In the genomic region with DNA sequence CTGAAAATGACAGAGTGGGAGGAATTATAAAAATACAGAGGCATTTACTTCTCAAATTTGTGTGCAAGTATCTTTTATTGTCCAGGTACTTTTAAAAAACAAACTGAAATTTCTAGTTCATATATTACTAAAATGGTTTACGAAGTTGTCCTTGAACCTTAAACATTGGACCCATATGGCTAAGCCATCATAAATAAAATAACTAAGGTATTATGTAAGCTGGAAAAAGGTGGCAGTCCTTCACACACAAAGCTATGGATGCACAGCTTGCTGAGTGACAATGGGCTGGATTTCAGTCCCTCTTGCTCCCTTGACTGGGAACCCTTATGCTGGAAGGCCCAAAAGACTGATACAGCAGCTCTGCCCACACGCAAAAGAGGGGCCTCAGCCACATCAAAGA, we compare ENCODE assay signal across 24 cellular contexts.
DNase-seq lines count a peak whose midpoint lies in the region; ATAC-seq and TF ChIP-seq lines count a peak whose summit lies in the region.
"Had no signal": no experiment of that assay in that cellular context is flagged by ENCODE, and none has a peak within 500 bp of the region (broad histone marks: within the 10 kb centered on the region; RNA-seq: fewer than 3 reads in every experiment).

No MANE protein-coding gene starts in this region.

- H3K4me3 ChIP-seq in skeletal muscle tissue (ENCODE audit: low read length in 3 of 3): no peak overlapping the region
- H3K4me3 ChIP-seq in uterus: no peak overlapping the region
- H3K4me3 ChIP-seq: A549; BLaER1 treated with 17β-estradiol and CSF1 and Interleukin-3, amounts not matched to agents 10 nM and 100 nM; GM12878 had no signal

- H3K4me1 ChIP-seq in skeletal muscle tissue (ENCODE audit: control insufficient read depth in 3 of 3, insufficient read depth in 3 of 3, low read length in 3 of 3) (peaks cover 24 to 42% (median 32%) of the 10 kb centered on the region in 3 donors), uterus (no peaks in the 10 kb centered on the region)
- H3K4me1 ChIP-seq: BLaER1 treated with 17β-estradiol and CSF1 and Interleukin-3, amounts not matched to agents 10 nM and 100 nM had no signal

- ATAC-seq in left colon (peak; percentile 53), HG03139 (IDR thresholded peaks at IDR 0.05; ENCODE audit: unreplicated experiment) (no peak), GM19455 (IDR thresholded peaks at IDR 0.05; ENCODE audit: unreplicated experiment) (no peak)
- ATAC-seq: A549, GM12878 had no signal

- TF ChIP-seq POLR2A in uterus (IDR thresholded peaks at IDR 0.05): no peak

- TF ChIP-seq CTCF in VCaP (conservative IDR thresholded peaks at IDR 0.05) (no peak), uterus (IDR thresholded peaks at IDR 0.05) (no peak)

- H3K36me3 ChIP-seq in skeletal muscle tissue (ENCODE audit: control insufficient read depth in 3 of 3, insufficient read depth in 3 of 3, low read length in 3 of 3) (no peaks in the 10 kb centered on the region), uterus (no peaks in the 10 kb centered on the region)
- H3K36me3 ChIP-seq: BLaER1 treated with 17β-estradiol and CSF1 and Interleukin-3, amounts not matched to agents 10 nM and 100 nM had no signal

- H3K27me3 ChIP-seq in skeletal muscle tissue (ENCODE audit: control insufficient read depth in 3 of 3, insufficient read depth in 3 of 3, low read length in 3 of 3) (no peaks in the 10 kb centered on the region), uterus (no peaks in the 10 kb centered on the region)
- H3K27me3 ChIP-seq: BLaER1 treated with 17β-estradiol and CSF1 and Interleukin-3, amounts not matched to agents 10 nM and 100 nM had no signal

- H3K27ac ChIP-seq in VCaP (peak overlapping the region; percentile 33; the same call in 1 of the 2 replicates), skeletal muscle tissue (ENCODE audit: low read depth, low read length) (peak overlapping the region; percentile 32), uterus (no peak overlapping the region)
- H3K27ac ChIP-seq: A549; BLaER1 treated with 17β-estradiol and CSF1 and Interleukin-3, amounts not matched to agents 10 nM and 100 nM; RWPE1 had no signal

- DNase-seq in left colon (no peak), COR-L47 (lab: John Stamatoyannopoulos, UW) (no peak), uterus (no peak)
- DNase-seq: AML-193; CD4-positive, alpha-beta T cell; EL; GDM1; HCEC 1CT; Karpas-422; NCI-H1092; NCI-H1417 treated with DMSO at 0.1 percent for 48 hours; NCI-H1694 treated with DMSO at 0.1 percent for 48 hours; NCI-H2081; NCI-H2227 treated with DMSO at 0.1 percent for 48 hours; NCI-H526 treated with DMSO at 0.1 percent for 48 hours; SHP77 had no signal

- intact Hi-C loops in left colon (cut with DNase I, micrococcal nuclease) (no loop called here), uterus (cut with DNase I; ENCODE audit: low total_unique reads) (no loop called here)

- H3K9ac ChIP-seq in skeletal muscle tissue (ENCODE audit: low read depth in 1 of 3, low read length in 3 of 3): no peak overlapping the region
- H3K9ac ChIP-seq: BLaER1 treated with 17β-estradiol and CSF1 and Interleukin-3, amounts not matched to agents 10 nM and 100 nM had no signal

- H3K9me3 ChIP-seq in skeletal muscle tissue (ENCODE audit: control insufficient read depth in 3 of 3, low read length in 3 of 3): no peaks in the 10 kb centered on the region
- H3K9me3 ChIP-seq in uterus: no peaks in the 10 kb centered on the region
- H3K9me3 ChIP-seq: A549; BLaER1 treated with 17β-estradiol and CSF1 and Interleukin-3, amounts not matched to agents 10 nM and 100 nM had no signal

Comparison
In these comparisons a context has a peak if more than half of its experiments do, and no peak if none do; other contexts are left out.
1. H3K27ac ChIP-seq: peak in VCaP (single experiment) and skeletal muscle tissue (single experiment); none in uterus (0 of 2).